In the genomic region with DNA sequence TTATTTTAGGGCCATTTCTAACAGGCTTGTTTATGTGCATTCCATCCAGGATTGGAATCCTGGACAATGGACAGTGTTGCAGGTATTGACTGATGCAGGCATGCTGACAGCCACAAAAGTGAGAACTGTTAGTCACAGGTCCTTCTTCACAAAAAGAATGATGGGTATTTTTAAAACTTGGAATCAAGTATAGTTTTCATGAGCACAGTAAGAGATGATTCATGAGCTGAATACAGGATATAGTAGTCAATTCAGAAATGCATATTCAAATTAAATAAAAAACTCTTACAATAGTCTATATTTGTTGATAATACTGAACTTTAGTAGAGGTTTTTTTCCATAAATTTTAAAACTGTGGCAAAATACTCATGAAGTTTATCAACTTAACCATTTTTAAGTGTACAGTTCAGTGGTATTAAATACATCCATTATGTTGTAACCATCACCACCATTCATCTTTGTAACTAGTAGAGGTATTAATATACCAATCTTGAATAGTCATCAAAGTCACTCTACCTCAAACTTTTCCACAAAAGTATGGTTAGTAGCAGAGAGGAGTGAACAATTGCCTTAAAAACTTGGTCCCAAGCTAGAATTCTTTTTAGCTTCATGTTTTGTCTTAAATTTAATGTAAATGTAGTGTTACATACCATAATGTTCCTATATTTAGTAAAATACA, we compare ENCODE assay signal across 24 cellular contexts.
A peak's percentile ranks its signal among the peaks of the same experiment; 100 is the strongest.
DNase-seq lines count a peak whose midpoint lies in the region; ATAC-seq and TF ChIP-seq lines count a peak whose summit lies in the region.
"Had no signal": no experiment of that assay in that cellular context is flagged by ENCODE, and none has a peak within 500 bp of the region (broad histone marks: within the 10 kb centered on the region; RNA-seq: fewer than 3 reads in every experiment).

No MANE protein-coding gene starts in this region.

- H3K4me1 ChIP-seq in RWPE2 (ENCODE audit: insufficient read depth, poor library complexity, severe bottlenecking) (no peaks in the 10 kb centered on the region), foreskin keratinocyte (no peaks in the 10 kb centered on the region), A673 (ENCODE audit: insufficient read depth, low read length, poor library complexity, severe bottlenecking) (peaks cover 4% of the 10 kb centered on the region)

- no peaks in the 10 kb centered on the region for H3K27me3 ChIP-seq in RWPE2 (ENCODE audit: insufficient read depth, poor library complexity, severe bottlenecking)
- H3K27me3 ChIP-seq in foreskin keratinocyte = no peaks in the 10 kb centered on the region
- no peaks in the 10 kb centered on the region for H3K27me3 ChIP-seq in A673 (replicated peaks; ENCODE audit: insufficient read depth, low read depth, low read length, poor library complexity)
- H3K27me3 ChIP-seq: ascending aorta, left lung had no signal

- no peaks in the 10 kb centered on the region for H3K9me3 ChIP-seq in RWPE2 (ENCODE audit: severe bottlenecking)
- peaks cover 26% of the 10 kb centered on the region for H3K9me3 ChIP-seq in A673 (ENCODE audit: low read depth, low read length, poor library complexity, severe bottlenecking)

- intact Hi-C loops in activated T-helper 2 cell treated with anti-CD3 and anti-CD28 coated beads, Interferon-gamma antibody, Interleukin-2, Interleukin-4, amounts not matched to agents 10 μg/mL and 5 μg/mL and 100 μg/mL, durations not matched to agents 14 hours and 24 hours and 36 hours (cut with micrococcal nuclease) = no loop called here
- intact Hi-C loops in A673 (cut with micrococcal nuclease; ENCODE audit: unreplicated experiment) = no loop called here

- no TSS peak for BruUV-seq in A673 (replicated peaks; lab: Mats Ljungman, UMichigan)

- H3K36me3 ChIP-seq in RWPE2 (ENCODE audit: low read depth) (0 out of 2 replicates have a peak, but pooled peaks cover 8% of the 10 kb centered on the region), A673 (ENCODE audit: insufficient read depth, low read length, poor library complexity, severe bottlenecking) (peaks cover 8% of the 10 kb centered on the region)
- H3K36me3 ChIP-seq: ascending aorta had no signal

- H3K4me3 ChIP-seq in RWPE2 (ENCODE audit: severe bottlenecking) = no peak overlapping the region
- no peak overlapping the region for H3K4me3 ChIP-seq in A673 (ENCODE audit: low read depth, low read length, poor library complexity, severe bottlenecking)
- H3K4me3 ChIP-seq: ascending aorta, left lung had no signal

- H3K27ac Mint-ChIP-seq in activated T-helper 2 cell treated with anti-CD3 and anti-CD28 coated beads, Interferon-gamma antibody, Interleukin-2, Interleukin-4, amounts not matched to agents 10 μg/mL and 5 μg/mL and 100 μg/mL, durations not matched to agents 14 hours and 24 hours and 36 hours = no peak overlapping the region
- H3K27ac Mint-ChIP-seq: activated CD4-positive, alpha-beta memory T cell treated with anti-CD3 and anti-CD28 coated beads for 36 hours; activated naive CD4-positive, alpha-beta T cell treated with anti-CD3 and anti-CD28 coated beads, Interleukin-2, amount 50 U/mL, for 24 hours; CD4-positive, alpha-beta memory T cell; IgD-negative memory B cell; stimulated activated naive B cell treated with anti-CD40 and anti-IgM and Interleukin-4, amounts not matched to agents 10 μg/mL and 1 μg/mL and 100 μg/mL, for 72 hours had no signal

- H3K4me1 Mint-ChIP-seq in activated T-helper 2 cell treated with anti-CD3 and anti-CD28 coated beads, Interferon-gamma antibody, Interleukin-2, Interleukin-4, amounts not matched to agents 10 μg/mL and 5 μg/mL and 100 μg/mL, durations not matched to agents 14 hours and 24 hours and 36 hours (ENCODE audit: low read depth) = peaks cover 6% of the 10 kb centered on the region

- H3K36me3 Mint-ChIP-seq in activated T-helper 2 cell treated with anti-CD3 and anti-CD28 coated beads, Interferon-gamma antibody, Interleukin-2, Interleukin-4, amounts not matched to agents 10 μg/mL and 5 μg/mL and 100 μg/mL, durations not matched to agents 14 hours and 24 hours and 36 hours (ENCODE audit: low read depth) = peaks cover 34% of the 10 kb centered on the region

- peaks cover 19% of the 10 kb centered on the region for H3K9me3 Mint-ChIP-seq in activated T-helper 2 cell treated with anti-CD3 and anti-CD28 coated beads, Interferon-gamma antibody, Interleukin-2, Interleukin-4, amounts not matched to agents 10 μg/mL and 5 μg/mL and 100 μg/mL, durations not matched to agents 14 hours and 24 hours and 36 hours

- H3K27me3 Mint-ChIP-seq in activated T-helper 2 cell treated with anti-CD3 and anti-CD28 coated beads, Interferon-gamma antibody, Interleukin-2, Interleukin-4, amounts not matched to agents 10 μg/mL and 5 μg/mL and 100 μg/mL, durations not matched to agents 14 hours and 24 hours and 36 hours (ENCODE audit: low read depth) = no peaks in the 10 kb centered on the region
- H3K27me3 Mint-ChIP-seq: activated CD4-positive, alpha-beta memory T cell treated with anti-CD3 and anti-CD28 coated beads for 36 hours; activated naive CD4-positive, alpha-beta T cell treated with anti-CD3 and anti-CD28 coated beads, Interleukin-2, amount 50 U/mL, for 24 hours; CD4-positive, alpha-beta memory T cell; IgD-negative memory B cell; naive B cell; stimulated activated naive B cell treated with anti-CD40 and anti-IgM and Interleukin-4, amounts not matched to agents 10 μg/mL and 1 μg/mL and 100 μg/mL, for 72 hours had no signal

- peak; percentile 40; the same call in 2 of the 3 replicates for ATAC-seq in RWPE2 (ENCODE audit: low read depth)
- ATAC-seq in foreskin keratinocyte = peak; percentile 67
- ATAC-seq: left lung had no signal

- peak; percentile 13 for DNase-seq in stimulated activated CD4-positive, alpha-beta T cell treated with anti-CD3 and anti-CD28 coated beads, Interleukin-15, amount 100 ng/mL, for 24 hours
- DNase-seq in stimulated activated CD4-positive, alpha-beta T cell treated with anti-CD3 and anti-CD28 coated beads, Interleukin-2, amount 100 ng/mL, for 48 hours = no peak
- no peak for DNase-seq in RWPE2 (ENCODE audit: low spot score)
- DNase-seq in foreskin keratinocyte = peak; percentile 53 to 75
- no peak for DNase-seq in NK-92 (lab: John Stamatoyannopoulos, UW; ENCODE audit: unreplicated experiment)
- no peak for DNase-seq in activated T-helper 2 cell treated with anti-CD3 and anti-CD28 coated beads, Interferon-gamma antibody, Interleukin-2, Interleukin-4, amounts not matched to agents 10 μg/mL and 5 μg/mL and 100 μg/mL, durations not matched to agents 14 hours and 24 hours and 36 hours (ENCODE audit: low spot score)
- DNase-seq in A673 (ENCODE audit: low spot score) = no peak
- DNase-seq: activated CD4-positive, alpha-beta memory T cell treated with anti-CD3 and anti-CD28 coated beads for 36 hours; AML-193; CD4-positive, alpha-beta memory T cell; DMS 273 treated with DMSO at 0.1 percent for 48 hours; foreskin melanocyte; left lung; naive B cell; NCI-H1417 treated with DMSO at 0.1 percent for 48 hours; NCI-H446; NCI-H82; nucleus accumbens; small intestine; stimulated activated naive B cell treated with anti-CD40 and anti-IgM and Interleukin-4, amounts not matched to agents 10 μg/mL and 1 μg/mL and 100 μg/mL, for 72 hours; WERI-Rb-1 had no signal

- no peak overlapping the region for H3K27ac ChIP-seq in RWPE2 (ENCODE audit: poor library complexity, severe bottlenecking)
- no peak overlapping the region for H3K27ac ChIP-seq in foreskin keratinocyte
- H3K27ac ChIP-seq in A673 (ENCODE audit: low read depth, low read length, poor library complexity, severe bottlenecking) = no peak overlapping the region
- H3K27ac ChIP-seq: ascending aorta, left lung, WERI-Rb-1 had no signal

- CTCF ChIA-PET in A673 (lab: Charles Lee) = no interaction called here

- TF ChIP-seq CTCF in RWPE2 (IDR thresholded peaks at IDR 0.05; ENCODE audit: poor library complexity, severe bottlenecking) = no peak
- no peak for TF ChIP-seq CTCF in foreskin keratinocyte (conservative IDR thresholded peaks at IDR 0.05)
- TF ChIP-seq CTCF in A673 (conservative IDR thresholded peaks at IDR 0.05; ENCODE audit: low read depth, low read length) = no peak

- POLR2A ChIA-PET in A673 (lab: Charles Lee; ENCODE audit: low non-redundant PET) = no interaction called here

- no peak overlapping the region for H3K4me3 Mint-ChIP-seq in activated T-helper 2 cell treated with anti-CD3 and anti-CD28 coated beads, Interferon-gamma antibody, Interleukin-2, Interleukin-4, amounts not matched to agents 10 μg/mL and 5 μg/mL and 100 μg/mL, durations not matched to agents 14 hours and 24 hours and 36 hours (ENCODE audit: low read depth)
- H3K4me3 Mint-ChIP-seq: activated CD4-positive, alpha-beta memory T cell treated with anti-CD3 and anti-CD28 coated beads for 36 hours; activated naive CD4-positive, alpha-beta T cell treated with anti-CD3 and anti-CD28 coated beads, Interleukin-2, amount 50 U/mL, for 24 hours; CD4-positive, alpha-beta memory T cell; IgD-negative memory B cell; naive B cell; stimulated activated naive B cell treated with anti-CD40 and anti-IgM and Interleukin-4, amounts not matched to agents 10 μg/mL and 1 μg/mL and 100 μg/mL, for 72 hours had no signal

Comparison
In these comparisons a context has a peak if more than half of its experiments do, and no peak if none do; other contexts are left out.
1. DNase-seq: peak in stimulated activated CD4-positive, alpha-beta T cell treated with anti-CD3 and anti-CD28 coated beads, Interleukin-15, amount 100 ng/mL, for 24 hours (single experiment) and foreskin keratinocyte (2 of 2); none in stimulated activated CD4-positive, alpha-beta T cell treated with anti-CD3 and anti-CD28 coated beads, Interleukin-2, amount 100 ng/mL, for 48 hours (0 of 2), RWPE2 (single experiment), NK-92 (single experiment), activated T-helper 2 cell treated with anti-CD3 and anti-CD28 coated beads, Interferon-gamma antibody, Interleukin-2, Interleukin-4, amounts not matched to agents 10 μg/mL and 5 μg/mL and 100 μg/mL, durations not matched to agents 14 hours and 24 hours and 36 hours (single experiment) and A673 (single experiment).